2 cellular contexts compared by ENCODE assay signal in genomic region chr5:150400327-150401075, GRCh38.
TF ChIP-seq lines count a peak whose summit lies in the region.

No MANE protein-coding gene starts in this region.

TF ChIP-seq in GM12878, 131 proteins besides CTCF, POLR2A, EP300 and RAD21 (continues in another document):
- no peak for TF ChIP-seq SUZ12 (IDR thresholded peaks at IDR 0.05; ENCODE audit: unreplicated experiment)
- 0 out of 3 replicates have a peak, but pooled peaks of 1 of the 2 experiments have one; percentile 40 for TF ChIP-seq EGR1 (IDR thresholded peaks at IDR 0.05; ENCODE audit: borderline replicate concordance in 1 of 2, low read depth in 2 of 2, low read length in 2 of 2)
- TF ChIP-seq RBBP5 (conservative IDR thresholded peaks at IDR 0.05), result no peak
- TF ChIP-seq BCL11A (IDR thresholded peaks at IDR 0.05; ENCODE audit: low read depth, low read length), result peak; percentile 73
- no peak for TF ChIP-seq ZNF622 (IDR thresholded peaks at IDR 0.05)
- TF ChIP-seq ZNF592 (IDR thresholded peaks at IDR 0.05), result no peak
- no peak for TF ChIP-seq ZBTB33 (IDR thresholded peaks at IDR 0.05)
- TF ChIP-seq E4F1 (IDR thresholded peaks at IDR 0.05; ENCODE audit: borderline replicate concordance, partially characterized antibody), result no peak
- TF ChIP-seq KAT2A (conservative IDR thresholded peaks at IDR 0.05; ENCODE audit: control insufficient read depth, low read depth, low read length), result no peak
- no peak for TF ChIP-seq YBX1 (IDR thresholded peaks at IDR 0.05)
- peak; percentile 59 for TF ChIP-seq E2F8 (IDR thresholded peaks at IDR 0.05; ENCODE audit: low read depth, partially characterized antibody)
- TF ChIP-seq KLF5 (IDR thresholded peaks at IDR 0.05; ENCODE audit: partially characterized antibody), result no peak
- TF ChIP-seq NFIC (IDR thresholded peaks at IDR 0.05; ENCODE audit: low read depth, low read length), result no peak
- TF ChIP-seq KDM1A (IDR thresholded peaks at IDR 0.05; ENCODE audit: borderline replicate concordance), result no peak
- TF ChIP-seq MYC (IDR thresholded peaks at IDR 0.05; ENCODE audit: insufficient read depth, insufficient read length, insufficient replicate concordance, low read length, severe bottlenecking), result no peak
- peak; percentile 46 for TF ChIP-seq PAX5 (IDR thresholded peaks at IDR 0.05; ENCODE audit: borderline replicate concordance, low read depth, low read length)
- TF ChIP-seq IKZF2 (IDR thresholded peaks at IDR 0.05), result no peak

TF ChIP-seq in SK-N-SH treated with all-trans-retinoic acid at 6 μM for 48 hours, 23 proteins besides CTCF, POLR2A, EP300 and RAD21:
- TF ChIP-seq ZNF565 (CRISPR knock-in tag; conservative IDR thresholded peaks at IDR 0.05; ENCODE audit: low read depth) (no peak), ISL1 (CRISPR knock-in tag; IDR thresholded peaks at IDR 0.05) (no peak), ARNTL (CRISPR knock-in tag; IDR thresholded peaks at IDR 0.05; ENCODE audit: borderline replicate concordance, low read depth) (no peak), TCF4 (CRISPR knock-in tag; IDR thresholded peaks at IDR 0.05; ENCODE audit: borderline replicate concordance) (no peak), OSR1 (CRISPR knock-in tag; IDR thresholded peaks at IDR 0.05) (no peak), CREB5 (CRISPR knock-in tag; IDR thresholded peaks at IDR 0.05; ENCODE audit: low read depth) (no peak), BACH2 (CRISPR knock-in tag; IDR thresholded peaks at IDR 0.05; ENCODE audit: borderline replicate concordance) (no peak), CSRNP3 (CRISPR knock-in tag; IDR thresholded peaks at IDR 0.05) (no peak), ZFP30 (CRISPR knock-in tag; IDR thresholded peaks at IDR 0.05) (no peak), CSDC2 (CRISPR knock-in tag; IDR thresholded peaks at IDR 0.05) (no peak), ZC3H10 (CRISPR knock-in tag; IDR thresholded peaks at IDR 0.05) (no peak), GLIS3 (CRISPR knock-in tag; IDR thresholded peaks at IDR 0.05) (no peak), ZNF8 (CRISPR knock-in tag; IDR thresholded peaks at IDR 0.05) (no peak), POU6F1 (CRISPR knock-in tag; IDR thresholded peaks at IDR 0.05; ENCODE audit: borderline replicate concordance, low read depth) (no peak), RARB (CRISPR knock-in tag; IDR thresholded peaks at IDR 0.05) (no peak), TOX (CRISPR knock-in tag; IDR thresholded peaks at IDR 0.05; ENCODE audit: borderline replicate concordance) (no peak), TSHZ2 (CRISPR knock-in tag; IDR thresholded peaks at IDR 0.05) (no peak), ESRRG (CRISPR knock-in tag; IDR thresholded peaks at IDR 0.05) (no peak), PPARA (CRISPR knock-in tag; IDR thresholded peaks at IDR 0.05; ENCODE audit: borderline replicate concordance) (no peak)
